ENCODE assay signal across 30 cellular contexts in genomic region chr12:126219139-126219538, GRCh38.
"Had no signal": no experiment of that assay in that cellular context is flagged by ENCODE, and none has a peak within 500 bp of the region (broad histone marks: within the 10 kb centered on the region; RNA-seq: fewer than 3 reads in every experiment).

No MANE protein-coding gene starts in this region.

- H3K27me3 ChIP-seq: brain microvascular endothelial cell had no signal

- H3K27ac ChIP-seq: brain microvascular endothelial cell, WERI-Rb-1 had no signal

- H3K4me3 ChIP-seq: K562 had no signal

- ATAC-seq: activated CD8-positive, alpha-beta memory T cell treated with anti-CD3 and anti-CD28 coated beads, Interleukin-2, amount 10 ng/mL, durations not matched to agents 7 days and 5 days; K562; Panc1; Right ventricle myocardium inferior had no signal

- DNase-seq: activated CD4-positive, alpha-beta memory T cell treated with anti-CD3 and anti-CD28 coated beads, Interleukin-2, amount 10 ng/mL, durations not matched to agents 7 days and 5 days; activated CD4-positive, alpha-beta T cell treated with anti-CD3 and anti-CD28 coated beads for 1 hour; activated CD4-positive, alpha-beta T cell treated with anti-CD3 and anti-CD28 coated beads for 48 hours; activated CD4-positive, CD25-positive, alpha-beta regulatory T cell; activated CD8-positive, alpha-beta memory T cell treated with anti-CD3 and anti-CD28 coated beads for 24 hours; activated CD8-positive, alpha-beta memory T cell treated with anti-CD3 and anti-CD28 coated beads, Interleukin-2, amount 10 ng/mL, durations not matched to agents 7 days and 5 days; activated CD8-positive, alpha-beta memory T cell treated with anti-CD3 and anti-CD28 coated beads, Interleukin-2, amount 50 U/mL, for 48 hours; activated effector memory CD4-positive, alpha-beta T cell treated with Interleukin-2 at 50 U/mL for 16 hours; activated naive CD4-positive, alpha-beta T cell treated with anti-CD3 and anti-CD28 coated beads, Interleukin-2, amount 50 U/mL, for 16 hours; activated naive CD8-positive, alpha-beta T cell treated with anti-CD3 and anti-CD28 coated beads for 36 hours; activated T-cell treated with anti-CD3 and anti-CD28 coated beads, Interleukin-2, amount 50 U/mL, for 48 hours; amniotic stem cell; aorta; brain microvascular endothelial cell; central memory CD4-positive, alpha-beta T cell; NCI-H1092; NCI-H1436 treated with DMSO at 0.1 percent for 48 hours; NCI-H1694 treated with DMSO at 0.1 percent for 48 hours; NCI-H2029; NCI-H2171 treated with DMSO at 0.1 percent for 48 hours; NCI-H2227 treated with DMSO at 0.1 percent for 48 hours; NCI-H446; NCI-H510A treated with DMSO at 0.1 percent for 48 hours; RPMI8226; SIG-M5; T1000; WERI-Rb-1 had no signal

- H3K36me3 ChIP-seq: brain microvascular endothelial cell, WERI-Rb-1 had no signal
